In genomic region chr17:68016838-68017237, GRCh38 we compare ENCODE assay signal across 38 cellular contexts.
"Had no signal": no experiment of that assay in that cellular context is flagged by ENCODE, and none has a peak within 500 bp of the region (broad histone marks: within the 10 kb centered on the region; RNA-seq: fewer than 3 reads in every experiment).

No MANE protein-coding gene starts in this region.

- H3K36me3 ChIP-seq: ascending aorta, cardiac muscle cell, WERI-Rb-1 had no signal

- H3K27ac Mint-ChIP-seq: activated CD4-positive, alpha-beta memory T cell treated with anti-CD3 and anti-CD28 coated beads, Interleukin-2, amount 10 ng/mL, durations not matched to agents 7 days and 5 days; activated CD4-positive, alpha-beta T cell treated with anti-CD3 and anti-CD28 coated beads for 36 hours; activated CD4-positive, alpha-beta T cell treated with anti-CD3 and anti-CD28 coated beads, Interleukin-2, amount 10 ng/mL, durations not matched to agents 7 days and 5 days; activated CD8-positive, alpha-beta memory T cell treated with anti-CD3 and anti-CD28 coated beads, Interleukin-2, amount 10 ng/mL, durations not matched to agents 7 days and 5 days; activated CD8-positive, alpha-beta T cell treated with anti-CD3 and anti-CD28 coated beads, Interleukin-2, amount 10 ng/mL, durations not matched to agents 7 days and 5 days; activated naive CD4-positive, alpha-beta T cell treated with anti-CD3 and anti-CD28 coated beads, Interleukin-2, amount 10 ng/mL, durations not matched to agents 7 days and 5 days; activated naive CD4-positive, alpha-beta T cell treated with anti-CD3 and anti-CD28 coated beads, Interleukin-2, amount 50 U/mL, for 24 hours; activated naive CD8-positive, alpha-beta T cell; activated naive CD8-positive, alpha-beta T cell treated with anti-CD3 and anti-CD28 coated beads, Interleukin-2, amount 10 ng/mL, durations not matched to agents 7 days and 5 days; activated naive CD8-positive, alpha-beta T cell treated with anti-CD3 and anti-CD28 coated beads, Interleukin-2, amount 50 U/mL, for 24 hours; activated T-cell treated with anti-CD3 and anti-CD28 coated beads, Interleukin-2, amount 50 U/mL, for 24 hours; activated T-helper 2 cell treated with anti-CD3 and anti-CD28 coated beads, Interferon-gamma antibody, Interleukin-2, Interleukin-4, amounts not matched to agents 10 μg/mL and 5 μg/mL and 100 μg/mL, durations not matched to agents 14 hours and 24 hours and 36 hours; brain; T-helper 1 cell treated with Interleukin-12 subunit alpha and Interleukin-12 subunit beta and Interleukin-4 antibody, amounts not matched to agents 30 μg/mL and 1 μg/mL, for 36 hours; T-helper 2 cell treated with Interferon-gamma antibody and Interleukin-4, amounts not matched to agents 5 μg/mL and 100 μg/mL, for 36 hours; WTC11 had no signal

- H3K4me3 ChIP-seq: ascending aorta, cardiac muscle cell had no signal

- ATAC-seq: activated CD4-positive, alpha-beta T cell treated with anti-CD3 and anti-CD28 coated beads for 36 hours; activated CD4-positive, CD25-positive, alpha-beta regulatory T cell treated with anti-CD3 and anti-CD28 coated beads, Interleukin-2, amount 50 U/mL, for 24 hours; activated CD8-positive, alpha-beta memory T cell treated with anti-CD3 and anti-CD28 coated beads, Interleukin-2, amount 10 ng/mL, durations not matched to agents 7 days and 5 days; activated CD8-positive, alpha-beta T cell treated with anti-CD3 and anti-CD28 coated beads, Interleukin-2, amount 10 ng/mL, durations not matched to agents 7 days and 5 days; activated naive CD8-positive, alpha-beta T cell treated with anti-CD3 and anti-CD28 coated beads, Interleukin-2, amount 50 U/mL, for 24 hours; WTC11 had no signal

- H3K27ac ChIP-seq: ascending aorta, cardiac muscle cell, WERI-Rb-1 had no signal

- H3K9me3 Mint-ChIP-seq: activated CD4-positive, alpha-beta memory T cell treated with anti-CD3 and anti-CD28 coated beads, Interleukin-2, amount 10 ng/mL, durations not matched to agents 7 days and 5 days; activated CD4-positive, alpha-beta T cell treated with anti-CD3 and anti-CD28 coated beads, Interleukin-2, amount 10 ng/mL, durations not matched to agents 7 days and 5 days; activated naive CD4-positive, alpha-beta T cell treated with anti-CD3 and anti-CD28 coated beads, Interleukin-2, amount 10 ng/mL, durations not matched to agents 7 days and 5 days; activated naive CD4-positive, alpha-beta T cell treated with anti-CD3 and anti-CD28 coated beads, Interleukin-2, amount 50 U/mL, for 24 hours; activated naive CD8-positive, alpha-beta T cell treated with anti-CD3 and anti-CD28 coated beads, Interleukin-2, amount 10 ng/mL, durations not matched to agents 7 days and 5 days; activated naive CD8-positive, alpha-beta T cell treated with anti-CD3 and anti-CD28 coated beads, Interleukin-2, amount 50 U/mL, for 24 hours; activated T-cell treated with anti-CD3 and anti-CD28 coated beads, Interleukin-2, amount 50 U/mL, for 24 hours; activated T-helper 2 cell treated with anti-CD3 and anti-CD28 coated beads, Interferon-gamma antibody, Interleukin-2, Interleukin-4, amounts not matched to agents 10 μg/mL and 5 μg/mL and 100 μg/mL, durations not matched to agents 14 hours and 24 hours and 36 hours; central memory CD8-positive, alpha-beta T cell; T-helper 1 cell treated with Interleukin-12 subunit alpha and Interleukin-12 subunit beta and Interleukin-4 antibody, amounts not matched to agents 30 μg/mL and 1 μg/mL, for 36 hours; T-helper 2 cell treated with Interferon-gamma antibody and Interleukin-4, amounts not matched to agents 5 μg/mL and 100 μg/mL, for 36 hours; WTC11 had no signal

- H3K36me3 Mint-ChIP-seq: activated CD8-positive, alpha-beta memory T cell treated with anti-CD3 and anti-CD28 coated beads, Interleukin-2, amount 10 ng/mL, durations not matched to agents 7 days and 5 days; activated naive CD4-positive, alpha-beta T cell treated with anti-CD3 and anti-CD28 coated beads, Interleukin-2, amount 10 ng/mL, durations not matched to agents 7 days and 5 days; activated naive CD4-positive, alpha-beta T cell treated with anti-CD3 and anti-CD28 coated beads, Interleukin-2, amount 50 U/mL, for 24 hours; activated naive CD8-positive, alpha-beta T cell; brain; WTC11 had no signal

- DNase-seq: activated CD4-positive, alpha-beta memory T cell treated with anti-CD3 and anti-CD28 coated beads, Interleukin-2, amount 10 ng/mL, durations not matched to agents 7 days and 5 days; activated CD4-positive, alpha-beta T cell treated with anti-CD3 and anti-CD28 coated beads for 1 hour; activated CD4-positive, alpha-beta T cell treated with anti-CD3 and anti-CD28 coated beads for 36 hours; activated CD4-positive, alpha-beta T cell treated with anti-CD3 and anti-CD28 coated beads for 48 hours; activated CD4-positive, alpha-beta T cell treated with anti-CD3 and anti-CD28 coated beads, Interleukin-2, amount 10 ng/mL, durations not matched to agents 7 days and 5 days; activated CD4-positive, alpha-beta T cell treated with anti-CD3 and anti-CD28 coated beads, Interleukin-2, amount 50 U/mL, for 48 hours; activated CD4-positive, CD25-positive, alpha-beta regulatory T cell; activated CD8-positive, alpha-beta memory T cell treated with anti-CD3 and anti-CD28 coated beads for 24 hours; activated CD8-positive, alpha-beta memory T cell treated with anti-CD3 and anti-CD28 coated beads, Interleukin-2, amount 10 ng/mL, durations not matched to agents 7 days and 5 days; activated CD8-positive, alpha-beta memory T cell treated with anti-CD3 and anti-CD28 coated beads, Interleukin-2, amount 50 U/mL, for 48 hours; activated CD8-positive, alpha-beta T cell treated with anti-CD3 and anti-CD28 coated beads, Interleukin-2, amount 10 ng/mL, durations not matched to agents 7 days and 5 days; activated effector memory CD4-positive, alpha-beta T cell treated with Interleukin-2 at 50 U/mL for 16 hours; activated gamma-delta T cell; activated naive CD4-positive, alpha-beta T cell treated with anti-CD3 and anti-CD28 coated beads, Interleukin-2, amount 10 ng/mL, durations not matched to agents 7 days and 5 days; activated naive CD4-positive, alpha-beta T cell treated with Interleukin-2 at 50 U/mL for 16 hours; activated naive CD8-positive, alpha-beta T cell treated with anti-CD3 and anti-CD28 coated beads, Interleukin-2, amount 10 ng/mL, durations not matched to agents 7 days and 5 days; activated naive CD8-positive, alpha-beta T cell treated with anti-CD3 and anti-CD28 coated beads, Interleukin-2, amount 50 U/mL, for 24 hours; activated T-cell treated with anti-CD3 and anti-CD28 coated beads, Interleukin-2, amount 50 U/mL, for 24 hours; activated T-cell treated with anti-CD3 and anti-CD28 coated beads, Interleukin-2, amount 50 U/mL, for 48 hours; amygdala; anterior cingulate cortex; caudate nucleus; cerebellar nuclear complex; T-helper 1 cell; T-helper 2 cell; T-helper 9 cell; WERI-Rb-1 had no signal

- H3K9me3 ChIP-seq: ascending aorta had no signal

- H3K4me3 Mint-ChIP-seq: activated CD4-positive, alpha-beta memory T cell treated with anti-CD3 and anti-CD28 coated beads, Interleukin-2, amount 10 ng/mL, durations not matched to agents 7 days and 5 days; activated CD4-positive, alpha-beta T cell treated with anti-CD3 and anti-CD28 coated beads for 36 hours; activated CD4-positive, alpha-beta T cell treated with anti-CD3 and anti-CD28 coated beads, Interleukin-2, amount 10 ng/mL, durations not matched to agents 7 days and 5 days; activated CD8-positive, alpha-beta memory T cell treated with anti-CD3 and anti-CD28 coated beads, Interleukin-2, amount 10 ng/mL, durations not matched to agents 7 days and 5 days; activated CD8-positive, alpha-beta T cell treated with anti-CD3 and anti-CD28 coated beads, Interleukin-2, amount 10 ng/mL, durations not matched to agents 7 days and 5 days; activated naive CD4-positive, alpha-beta T cell treated with anti-CD3 and anti-CD28 coated beads, Interleukin-2, amount 10 ng/mL, durations not matched to agents 7 days and 5 days; activated naive CD4-positive, alpha-beta T cell treated with anti-CD3 and anti-CD28 coated beads, Interleukin-2, amount 50 U/mL, for 24 hours; activated naive CD8-positive, alpha-beta T cell; activated naive CD8-positive, alpha-beta T cell treated with anti-CD3 and anti-CD28 coated beads, Interleukin-2, amount 10 ng/mL, durations not matched to agents 7 days and 5 days; activated naive CD8-positive, alpha-beta T cell treated with anti-CD3 and anti-CD28 coated beads, Interleukin-2, amount 50 U/mL, for 24 hours; activated T-cell treated with anti-CD3 and anti-CD28 coated beads, Interleukin-2, amount 50 U/mL, for 24 hours; central memory CD8-positive, alpha-beta T cell; T-helper 1 cell treated with Interleukin-12 subunit alpha and Interleukin-12 subunit beta and Interleukin-4 antibody, amounts not matched to agents 30 μg/mL and 1 μg/mL, for 36 hours; T-helper 2 cell treated with Interferon-gamma antibody and Interleukin-4, amounts not matched to agents 5 μg/mL and 100 μg/mL, for 36 hours; WTC11 had no signal

- H3K27me3 Mint-ChIP-seq: activated CD4-positive, alpha-beta T cell treated with anti-CD3 and anti-CD28 coated beads for 36 hours; activated naive CD8-positive, alpha-beta T cell; activated T-cell treated with anti-CD3 and anti-CD28 coated beads, Interleukin-2, amount 50 U/mL, for 24 hours had no signal

- H3K27me3 ChIP-seq: ascending aorta, cardiac muscle cell had no signal
